ENCODE assay signal across 13 cellular contexts in the genomic region with DNA sequence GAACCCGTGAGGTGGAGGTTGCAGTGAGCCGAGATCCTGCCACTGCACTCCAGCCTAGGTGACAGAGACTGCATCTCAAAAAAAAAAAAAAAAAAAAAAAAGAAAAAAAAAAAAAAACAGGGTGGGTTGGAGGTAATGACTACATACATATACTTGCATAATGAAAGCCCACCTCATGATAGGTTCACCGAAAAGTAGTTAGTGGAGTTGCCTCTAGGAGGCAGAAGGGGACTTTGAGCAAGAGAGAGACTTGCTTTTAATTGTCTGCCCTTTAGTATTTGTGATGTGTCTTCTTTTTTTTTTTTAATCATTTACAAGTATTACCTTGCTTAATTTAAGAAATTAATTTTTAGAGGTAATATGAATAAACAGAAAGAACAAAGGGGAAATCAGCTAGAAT.
A peak's percentile ranks its signal among the peaks of the same experiment; 100 is the strongest.
DNase-seq lines count a peak whose midpoint lies in the region; FAIRE-seq and TF ChIP-seq lines count a peak whose summit lies in the region.
"Had no signal": no experiment of that assay in that cellular context is flagged by ENCODE, and none has a peak within 500 bp of the region (broad histone marks: within the 10 kb centered on the region; RNA-seq: fewer than 3 reads in every experiment).

No MANE protein-coding gene starts in this region.

- H3K23ac ChIP-seq in H1 (ENCODE audit: insufficient read length) = no peak overlapping the region

- H3K36me3 ChIP-seq in cardiac muscle cell (peaks cover 2% of the 10 kb centered on the region), H1 (ENCODE audit: control insufficient read depth in 2 of 4, insufficient read depth in 4 of 4, low read length in 3 of 4) (no peaks in the 10 kb centered on the region; a peak in 1 of 8 replicates)
- H3K36me3 ChIP-seq: thoracic aorta had no signal

- H3K79me1 ChIP-seq in H1 (ENCODE audit: low read depth, low read length) = no peaks in the 10 kb centered on the region

- H3K4me2 ChIP-seq in H1 (ENCODE audit: insufficient read depth in 1 of 2, low read depth in 2 of 2, low read length in 2 of 2) = no peak overlapping the region

- H3K4me3 ChIP-seq in cardiac muscle cell (no peak overlapping the region), NB4 (ENCODE audit: low read depth, low read length) (no peak overlapping the region), H1 (ENCODE audit: extremely low read depth in 1 of 4, insufficient read depth in 2 of 4, low read depth in 3 of 4, low read length in 4 of 4) (no peak overlapping the region)
- H3K4me3 ChIP-seq: thoracic aorta had no signal

- no peak overlapping the region for H2AFZ ChIP-seq in H1 (ENCODE audit: low read length)
- H2AFZ ChIP-seq: parathyroid adenoma had no signal

- peak in 1 of 2 experiments; percentile 16; a peak in 2 of 4 replicates for TF ChIP-seq RAD21 in H1 (IDR thresholded peaks at IDR 0.05 in 1 of 2, conservative IDR thresholded peaks at IDR 0.05 in 1 of 2; ENCODE audit: low read depth in 2 of 2, low read length in 2 of 2)

- H2BK12ac ChIP-seq in H1 (ENCODE audit: low read depth, low read length) = no peak overlapping the region

- H2BK5ac ChIP-seq in H1 (ENCODE audit: low read depth, low read length) = no peak overlapping the region

- TF ChIP-seq CTCF in cardiac muscle cell (IDR thresholded peaks at IDR 0.05; ENCODE audit: low read depth, low read length) = peak; percentile 22
- peak; percentile 29 for TF ChIP-seq CTCF in NB4 (IDR thresholded peaks at IDR 0.05; ENCODE audit: low read depth, low read length)
- peak in 2 of 3 experiments; percentile 18 to 33; a peak in 2 of 4 replicates for TF ChIP-seq CTCF in H1 (IDR thresholded peaks at IDR 0.05; ENCODE audit: control extremely low read depth in 1 of 3, insufficient read depth in 1 of 3, low read depth in 1 of 3, low read length in 3 of 3)

- no peak overlapping the region for H2AK5ac ChIP-seq in H1 (ENCODE audit: low read depth, low read length)

- H2BK120ac ChIP-seq in H1 (replicated peaks; ENCODE audit: low read depth, low read length) = no peak overlapping the region

- no peak overlapping the region for H3K18ac ChIP-seq in H1 (ENCODE audit: extremely low read depth, low read length)

- no peak overlapping the region for H3K9ac ChIP-seq in H1 (replicated peaks in 1 of 4; ENCODE audit: extremely low read depth in 1 of 4, low read depth in 3 of 4, low read length in 3 of 4)
- H3K9ac ChIP-seq: parathyroid adenoma had no signal

- TF ChIP-seq POLR2A in NB4 (IDR thresholded peaks at IDR 0.05; ENCODE audit: extremely low read depth, insufficient read length) (no peak), H1 (IDR thresholded peaks at IDR 0.05; ENCODE audit: control extremely low read depth in 1 of 2, low read depth in 2 of 2, low read length in 2 of 2) (no peak)

- TF ChIP-seq EP300 in H1 (IDR thresholded peaks at IDR 0.05; ENCODE audit: borderline replicate concordance in 1 of 2, low read depth in 2 of 2, low read length in 2 of 2) = no peak

- 93% methylated on average over 2 of the region's 3 CpGs; no CpG with 5 or more reads in 1 of the 2 experiments for WGBS in H1 (ENCODE audit: extremely low coverage in 1 of 2, insufficient coverage in 1 of 2, insufficient read length in 1 of 2, insufficient replicate concordance in 2 of 2, low coverage in 1 of 2, low lambda C conversion rate in 2 of 2, missing lambda C conversion rate in 1 of 2), 2 experiments

- no peak overlapping the region for H3K14ac ChIP-seq in H1 (ENCODE audit: insufficient read length)

- H4K20me1 ChIP-seq in H1 (replicated peaks in 1 of 2; ENCODE audit: control insufficient read depth in 1 of 2, insufficient read depth in 2 of 2, low read length in 2 of 2) = no peaks in the 10 kb centered on the region

- H3K27ac ChIP-seq in cardiac muscle cell (no peak overlapping the region), H1 (ENCODE audit: low read depth, low read length) (no peak overlapping the region)
- H3K27ac ChIP-seq: parathyroid adenoma, thoracic aorta had no signal

- no peaks in the 10 kb centered on the region for H3K23me2 ChIP-seq in H1 (ENCODE audit: low read depth, low read length)

- H3K4me1 ChIP-seq in cardiac muscle cell (ENCODE audit: low read depth) (no peaks in the 10 kb centered on the region), H1 (replicated peaks in 1 of 4; ENCODE audit: control insufficient read depth in 3 of 4, insufficient read depth in 4 of 4, low read length in 3 of 4) (no peaks in the 10 kb centered on the region)

- H3K4ac ChIP-seq in H1 (replicated peaks; ENCODE audit: insufficient read length, low read depth, low read length) = no peak overlapping the region

- no peak overlapping the region for H3K56ac ChIP-seq in H1 (replicated peaks; ENCODE audit: insufficient read length, low read depth, low read length)

- H4K8ac ChIP-seq in H1 (ENCODE audit: extremely low read depth, insufficient read depth, low read length) = no peak overlapping the region

- H4K91ac ChIP-seq in H1 (replicated peaks; ENCODE audit: insufficient read length, low read length) = no peak overlapping the region

- H3K27me3 ChIP-seq in cardiac muscle cell = no peaks in the 10 kb centered on the region
- no peaks in the 10 kb centered on the region for H3K27me3 ChIP-seq in H1 (replicated peaks in 1 of 4; ENCODE audit: control insufficient read depth in 3 of 4, extremely low read depth in 1 of 4, insufficient read depth in 3 of 4, low read length in 3 of 4)

- FAIRE-seq in H1 (lab: Jason Lieb, UNC) = no peak
- FAIRE-seq: bronchial epithelial cell, GM12892 had no signal

- intact Hi-C loops in cardiac septum (cut with DNase I) = loop anchor here (5.0 kb wide), 2 partner anchors 68 to 173 kb away; no protein-coding TSS in a partner anchor

- no peak overlapping the region for H4K5ac ChIP-seq in H1 (ENCODE audit: insufficient read length, low read depth, low read length)

- POLR2A ChIA-PET in H1 (lab: Charles Lee; ENCODE audit: partially characterized antibody) = interaction anchor here (0.6 kb wide), 1 partner anchor 176 kb away, joined by 3 read pairs; no protein-coding TSS in a partner anchor

- no peak overlapping the region for H2BK20ac ChIP-seq in H1 (ENCODE audit: low read length)

- H2BK15ac ChIP-seq in H1 (ENCODE audit: low read length) = no peak overlapping the region

- CTCF ChIA-PET in H1 (lab: Charles Lee; ENCODE audit: partially characterized antibody) = interaction anchor here (0.6 to 68.7 kb wide), 19 partner anchors 7 to 214 kb away, joined by 3 to 1740 read pairs (median 5); a partner anchor contains a TSS

- peak in 1 of 2 donors; percentile 25 for DNase-seq in cardiac muscle cell (ENCODE audit: low read depth in 1 of 2, low spot score in 1 of 2)
- no peak for DNase-seq in cardiac septum (ENCODE audit: low spot score)
- DNase-seq in NB4 (ENCODE audit: low read depth) = peak; percentile 46
- no peak for DNase-seq in H1 (ENCODE audit: low read depth in 1 of 2, low spot score in 2 of 2)
- no peak for DNase-seq in NK-92 (lab: John Stamatoyannopoulos, UW; ENCODE audit: unreplicated experiment)
- no peak for DNase-seq in islet precursor cell
- DNase-seq in stimulated activated CD4-positive, alpha-beta T cell treated with anti-CD3 and anti-CD28 coated beads, Interleukin-1b, Interleukin-23, amount 100 ng/mL, for 48 hours = no peak
- no peak for DNase-seq in GOT3 (lab: John Stamatoyannopoulos, UW)
- DNase-seq: left ventricle myocardium superior had no signal

- no peaks in the 10 kb centered on the region for H3K79me2 ChIP-seq in H1 (ENCODE audit: control insufficient read depth in 1 of 2, insufficient read depth in 2 of 2, low read length in 2 of 2)

- no peaks in the 10 kb centered on the region for H3K9me3 ChIP-seq in cardiac muscle cell (ENCODE audit: low read depth)
- H3K9me3 ChIP-seq in H1 (ENCODE audit: insufficient read depth in 2 of 2, low read depth in 1 of 2, low read length in 1 of 2) = no peaks in the 10 kb centered on the region
- H3K9me3 ChIP-seq: thoracic aorta had no signal

TF ChIP-seq in H1, 55 proteins besides CTCF, POLR2A, EP300 and RAD21:
- TF ChIP-seq TAF1 (IDR thresholded peaks at IDR 0.05; ENCODE audit: low read depth, low read length) (no peak), KDM4A (IDR thresholded peaks at IDR 0.05; ENCODE audit: low read depth, low read length, severe bottlenecking) (no peak), POU5F1 (IDR thresholded peaks at IDR 0.05; ENCODE audit: low read depth, low read length) (no peak), RFX5 (IDR thresholded peaks at IDR 0.05; ENCODE audit: borderline replicate concordance, low read depth, low read length) (no peak), KDM5A (IDR thresholded peaks at IDR 0.05; ENCODE audit: low read length) (no peak), BCL11A (IDR thresholded peaks at IDR 0.05; ENCODE audit: low read depth in 2 of 2, low read length in 2 of 2) (no peak), SAP30 (IDR thresholded peaks at IDR 0.05; ENCODE audit: insufficient read depth, insufficient replicate concordance, low read length) (no peak)
